Comparison of ENCODE assay signal across 18 cellular contexts in the genomic region with DNA sequence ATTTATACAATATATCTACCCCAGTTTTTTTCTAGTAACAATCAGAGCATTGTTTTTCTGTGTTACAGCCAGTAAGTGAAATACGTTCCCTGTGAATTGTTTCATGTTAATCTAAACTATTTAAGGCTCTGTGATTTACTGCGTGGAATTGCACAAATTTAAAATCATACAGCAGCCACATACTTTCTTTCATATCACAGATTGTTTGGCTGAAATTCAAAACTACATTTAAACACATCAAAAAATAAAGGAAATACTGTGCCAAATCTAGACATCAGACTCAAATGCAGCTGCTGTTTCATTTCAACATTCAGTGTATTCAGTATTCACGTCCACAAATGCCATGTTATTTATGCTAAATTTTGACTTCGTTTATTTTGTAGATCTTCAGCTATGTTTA.
"Had no signal": no experiment of that assay in that cellular context is flagged by ENCODE, and none has a peak within 500 bp of the region (broad histone marks: within the 10 kb centered on the region; RNA-seq: fewer than 3 reads in every experiment).

No MANE protein-coding gene starts in this region.

- H3K36me3 ChIP-seq: spleen, upper lobe of right lung had no signal

- H3K27me3 ChIP-seq: spleen, stomach, upper lobe of right lung had no signal

- H3K9me3 ChIP-seq: psoas muscle, spleen, stomach, thoracic aorta, upper lobe of right lung had no signal

- H3K4me1 ChIP-seq: stomach, upper lobe of right lung had no signal

- H3K27ac ChIP-seq: psoas muscle, spleen, stomach, thoracic aorta, upper lobe of right lung had no signal

- H3K9me3 Mint-ChIP-seq: activated CD8-positive, alpha-beta T cell treated with anti-CD3 and anti-CD28 coated beads for 36 hours; activated naive CD8-positive, alpha-beta T cell treated with anti-CD3 and anti-CD28 coated beads, Interleukin-2, amount 10 ng/mL, durations not matched to agents 7 days and 5 days; endodermal cell; nephron progenitor cell; WTC11 had no signal

- H3K4me3 ChIP-seq: psoas muscle, spleen, stomach, thoracic aorta, upper lobe of right lung had no signal

- DNase-seq: activated CD4-positive, alpha-beta T cell treated with anti-CD3 and anti-CD28 coated beads for 48 hours; activated CD8-positive, alpha-beta memory T cell treated with anti-CD3 and anti-CD28 coated beads, Interleukin-2, amount 50 U/mL, for 4 hours; activated CD8-positive, alpha-beta T cell treated with anti-CD3 and anti-CD28 coated beads for 36 hours; activated naive CD8-positive, alpha-beta T cell treated with anti-CD3 and anti-CD28 coated beads, Interleukin-2, amount 10 ng/mL, durations not matched to agents 7 days and 5 days; activated T-cell treated with anti-CD3 and anti-CD28 coated beads, Interleukin-2, amount 50 U/mL, for 72 hours; aorta; endodermal cell; erythroblast; nephron progenitor cell; occipital lobe; psoas muscle; spleen; stomach; T-helper 2 cell; upper lobe of right lung had no signal

- ATAC-seq: activated CD8-positive, alpha-beta T cell treated with anti-CD3 and anti-CD28 coated beads for 36 hours; activated T-cell treated with anti-CD3 and anti-CD28 coated beads, Interleukin-2, amount 50 U/mL, for 72 hours; psoas muscle; sciatic nerve; upper lobe of right lung; WTC11 had no signal

- H3K36me3 Mint-ChIP-seq: activated naive CD8-positive, alpha-beta T cell treated with anti-CD3 and anti-CD28 coated beads, Interleukin-2, amount 10 ng/mL, durations not matched to agents 7 days and 5 days; WTC11 had no signal

- H3K27ac Mint-ChIP-seq: activated CD8-positive, alpha-beta T cell treated with anti-CD3 and anti-CD28 coated beads for 36 hours; activated naive CD8-positive, alpha-beta T cell treated with anti-CD3 and anti-CD28 coated beads, Interleukin-2, amount 10 ng/mL, durations not matched to agents 7 days and 5 days; activated T-cell treated with anti-CD3 and anti-CD28 coated beads, Interleukin-2, amount 50 U/mL, for 72 hours; endodermal cell; nephron progenitor cell; WTC11 had no signal
